10 cellular contexts compared by ENCODE assay signal in genomic region chr1:120178799-120179419, GRCh38. TPM values are rescaled to one million over a fixed set of nuclear protein-coding genes. Genes with fewer than 3 reads are reported as not detected.
DNase-seq lines count a peak whose midpoint lies in the region; ATAC-seq and TF ChIP-seq lines count a peak whose summit lies in the region.
"Had no signal": no experiment of that assay in that cellular context is flagged by ENCODE, and none has a peak within 500 bp of the region (broad histone marks: within the 10 kb centered on the region; RNA-seq: fewer than 3 reads in every experiment).

No MANE protein-coding gene starts in this region.

- H3K27ac Mint-ChIP-seq in HFFc6: peak overlapping the region; percentile 84
- H3K27ac Mint-ChIP-seq in MCF 10A (ENCODE audit: low read depth, unreplicated experiment): peak overlapping the region; percentile 8

- no peak overlapping the region for H3K4me3 ChIP-seq in thoracic aorta

- H3K9me3 ChIP-seq in thoracic aorta: no peaks in the 10 kb centered on the region

- no peaks in the 10 kb centered on the region for H3K9me3 Mint-ChIP-seq in HFFc6
- no peaks in the 10 kb centered on the region for H3K9me3 Mint-ChIP-seq in MCF 10A (ENCODE audit: unreplicated experiment)

- CTCF ChIA-PET in MCF 10A (lab: Yijun Ruan, JAX): no interaction called here

- peak overlapping the region; percentile 84 for H3K4me3 Mint-ChIP-seq in HFFc6
- H3K4me3 Mint-ChIP-seq in MCF 10A (ENCODE audit: unreplicated experiment): no peak overlapping the region

- DNase-seq in HFFc6 (peak; percentile 27), MCF 10A (ENCODE audit: unreplicated experiment) (no peak), left lobe of liver (ENCODE audit: low spot score) (no peak), thoracic aorta (ENCODE audit: low spot score) (no peak), Kasumi-1 (lab: John Stamatoyannopoulos, UW) (no peak), head of caudate nucleus (no peak)
- DNase-seq in stimulated activated CD4-positive, alpha-beta T cell treated with anti-CD3 and anti-CD28 coated beads, Interleukin-2, amount 100 ng/mL, for 24 hours: no peak
- DNase-seq: NCI-H446 treated with DMSO at 0.1 percent for 48 hours; stimulated activated CD4-positive, alpha-beta T cell treated with anti-CD3 and anti-CD28 coated beads, Interleukin-12 subunit alpha, Interleukin-12 subunit beta, amount 100 ng/mL, for 4 hours had no signal

- peaks cover 20% of the 10 kb centered on the region for H3K4me1 Mint-ChIP-seq in HFFc6 (ENCODE audit: low read depth)
- H3K4me1 Mint-ChIP-seq in MCF 10A (ENCODE audit: insufficient read depth, unreplicated experiment): peaks cover 15% of the 10 kb centered on the region

- BruUV-seq in MCF 10A (replicated peaks; lab: Mats Ljungman, UMichigan): no TSS peak

- TF ChIP-seq CTCF in HFFc6 (IDR thresholded peaks at IDR 0.05): peak; percentile 18; the same call in 1 of the 2 replicates
- no peak for TF ChIP-seq CTCF in MCF 10A (IDR thresholded peaks at IDR 0.05; ENCODE audit: unreplicated experiment)
- no peak for TF ChIP-seq CTCF in thoracic aorta (IDR thresholded peaks at IDR 0.05)

- H3K27me3 ChIP-seq in thoracic aorta (replicated peaks; ENCODE audit: insufficient read depth): no peaks in the 10 kb centered on the region

- intact Hi-C loops in MCF 10A (cut with micrococcal nuclease) (no loop called here), head of caudate nucleus (cut with DNase I) (no loop called here)

- H3K36me3 Mint-ChIP-seq in HFFc6 (ENCODE audit: low read depth) (peaks cover 10% of the 10 kb centered on the region), MCF 10A (ENCODE audit: insufficient read depth, unreplicated experiment) (peaks cover 9% of the 10 kb centered on the region)

- H3K27me3 Mint-ChIP-seq in HFFc6 (ENCODE audit: insufficient read depth): no peaks in the 10 kb centered on the region; the same call in none of the 2 replicates
- H3K27me3 Mint-ChIP-seq in MCF 10A (ENCODE audit: insufficient read depth, unreplicated experiment): no peaks in the 10 kb centered on the region

- H3K27ac ChIP-seq in thoracic aorta: peak overlapping the region; percentile 59 to 77

- H3K36me3 ChIP-seq in thoracic aorta: no peaks in the 10 kb centered on the region

- peak; percentile 45 for ATAC-seq in left lobe of liver
- no peak for ATAC-seq in thoracic aorta (ENCODE audit: insufficient number of reproducible peaks, low FRiP score, low read depth)
- no peak for ATAC-seq in HG03432 (IDR thresholded peaks at IDR 0.05; ENCODE audit: unreplicated experiment)

- POLR2A ChIA-PET in MCF 10A (lab: Yijun Ruan, JAX): no interaction called here

- H3K4me1 ChIP-seq in thoracic aorta (ENCODE audit: control insufficient read depth in 1 of 2, low read depth in 2 of 2): peaks cover 5 to 14% of the 10 kb centered on the region in 2 donors

RNA-seq across cellular contexts. Expression of gene SEC22B, which starts 2.6 kb away (rescaled TPM):
- total RNA-seq in HFFc6 (2021; fragmentation: NEBNext Ultra II Directional; extraction: Animal tissue kit (Norgen Biotek cat#: 25700)): 10 to 100 TPM; 47.2 to 56.6 (median 54.7) TPM
- total RNA-seq in MCF 10A (2022): 38.0 and 46.4 TPM in 2 replicates
- 18.5 TPM for total RNA-seq in left lobe of liver
- 10 to 100 TPM; 24.9 to 44.8 TPM for total RNA-seq in thoracic aorta
